Comparison of ENCODE assay signal across 8 cellular contexts in the genomic region with DNA sequence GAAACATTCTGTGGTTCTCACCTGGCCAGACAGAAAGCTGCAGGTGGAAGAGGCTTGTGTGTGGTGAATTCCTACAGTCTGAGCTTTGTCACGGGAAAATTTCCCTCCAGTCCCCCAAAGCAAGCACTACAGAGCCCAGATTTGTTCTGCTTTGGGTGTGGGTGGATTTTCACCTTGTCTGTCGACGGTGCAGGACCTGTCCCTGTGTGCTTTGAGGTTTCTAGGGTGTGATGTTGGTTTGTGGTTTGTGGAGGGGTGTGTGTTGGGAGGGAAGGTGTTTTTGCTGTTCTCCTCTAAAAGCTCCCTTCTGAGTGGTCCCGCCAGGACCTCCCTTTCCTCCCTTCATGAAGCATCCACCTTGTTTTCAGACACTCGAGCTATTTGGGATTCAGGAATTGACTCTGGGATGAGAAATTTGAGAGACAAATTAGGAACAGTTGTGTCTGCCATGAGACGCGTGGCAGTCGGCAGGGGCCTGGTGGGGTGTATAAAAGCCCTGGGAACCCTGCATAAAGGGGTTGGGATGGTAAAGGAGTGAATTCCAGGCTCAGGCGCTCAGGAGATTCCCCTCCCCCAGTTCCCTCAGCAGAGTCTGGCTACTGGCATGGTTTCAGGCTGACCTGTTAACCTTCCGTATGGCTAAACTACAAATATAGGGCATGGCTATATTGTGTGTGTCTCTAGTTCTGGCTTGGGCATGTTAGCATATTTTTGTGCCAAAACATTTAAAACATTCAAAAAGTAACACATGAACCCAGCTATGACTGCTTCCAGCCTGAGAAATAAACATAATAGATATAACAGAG.
DNase-seq lines count a peak whose midpoint lies in the region; ATAC-seq and TF ChIP-seq lines count a peak whose summit lies in the region.

No MANE protein-coding gene starts in this region.

- no peaks in the 10 kb centered on the region for H3K27me3 ChIP-seq in Caco-2 (replicated peaks; ENCODE audit: control insufficient read depth, insufficient read depth, low read length)
- H3K27me3 ChIP-seq in HUES48 (ENCODE audit: control insufficient read depth, insufficient read depth, low read length) = no peaks in the 10 kb centered on the region
- no peaks in the 10 kb centered on the region for H3K27me3 ChIP-seq in muscle layer of duodenum (ENCODE audit: low read depth, low read length)

- POLR2A ChIA-PET in Caco-2 (lab: Charles Lee) = no interaction called here
- POLR2A ChIA-PET in activated naive CD8-positive, alpha-beta T cell treated with anti-CD3 and anti-CD28 coated beads, Interleukin-2, amount 10 ng/mL, durations not matched to agents 7 days and 5 days (lab: Charles Lee) = interaction anchor here (0.9 to 2.7 kb wide), 5 partner anchors 10 to 137 kb away, joined by 3 to 10 read pairs (median 5); no protein-coding TSS in a partner anchor

- H3K9me3 ChIP-seq in Caco-2 (no peaks in the 10 kb centered on the region), HUES48 (ENCODE audit: control insufficient read depth, insufficient read depth, low read length) (no peaks in the 10 kb centered on the region), muscle layer of duodenum (ENCODE audit: control insufficient read depth in 1 of 2, low read length in 2 of 2) (no peaks in the 10 kb centered on the region)

- H3K4me1 ChIP-seq in Caco-2 = peaks cover 19% of the 10 kb centered on the region
- H3K4me1 ChIP-seq in HUES48 (ENCODE audit: control insufficient read depth, insufficient read depth, low read length) = peaks cover 18% of the 10 kb centered on the region
- H3K4me1 ChIP-seq in muscle layer of duodenum (ENCODE audit: control insufficient read depth in 1 of 2, insufficient read depth in 2 of 2, low read length in 2 of 2) = peaks cover 22 to 23% of the 10 kb centered on the region in 2 donors

- no peak overlapping the region for H3K4me3 Mint-ChIP-seq in Caco-2 (ENCODE audit: unreplicated experiment)
- peak overlapping the region; percentile 79 for H3K4me3 Mint-ChIP-seq in activated naive CD8-positive, alpha-beta T cell treated with anti-CD3 and anti-CD28 coated beads, Interleukin-2, amount 10 ng/mL, durations not matched to agents 7 days and 5 days

- peak overlapping the region; percentile 35 for H3K27ac Mint-ChIP-seq in Caco-2 (ENCODE audit: unreplicated experiment)
- peak overlapping the region; percentile 78 for H3K27ac Mint-ChIP-seq in activated naive CD8-positive, alpha-beta T cell treated with anti-CD3 and anti-CD28 coated beads, Interleukin-2, amount 10 ng/mL, durations not matched to agents 7 days and 5 days

- BruUV-seq in Caco-2 (replicated peaks; lab: Mats Ljungman, UMichigan) = no TSS peak

- no peak overlapping the region for H3K4me3 ChIP-seq in Caco-2 (ENCODE audit: low read depth, low read length)
- H3K4me3 ChIP-seq in HUES48 (ENCODE audit: low read depth, low read length) = no peak overlapping the region
- peak overlapping the region; percentile 6 to 28 for H3K4me3 ChIP-seq in muscle layer of duodenum (ENCODE audit: low read depth in 1 of 2, low read length in 2 of 2)

- H3K27ac ChIP-seq in HUES48 (ENCODE audit: low read depth, low read length) (no peak overlapping the region), muscle layer of duodenum (ENCODE audit: low read length) (peak overlapping the region; percentile 60)

- ATAC-seq in activated naive CD8-positive, alpha-beta T cell treated with anti-CD3 and anti-CD28 coated beads, Interleukin-2, amount 10 ng/mL, durations not matched to agents 7 days and 5 days (ENCODE audit: low read depth) = peak; percentile 15

- H3K27me3 Mint-ChIP-seq in Caco-2 (ENCODE audit: insufficient read depth, unreplicated experiment) = no peaks in the 10 kb centered on the region
- H3K27me3 Mint-ChIP-seq in activated naive CD8-positive, alpha-beta T cell treated with anti-CD3 and anti-CD28 coated beads, Interleukin-2, amount 10 ng/mL, durations not matched to agents 7 days and 5 days = no peaks in the 10 kb centered on the region

- peaks cover 28% of the 10 kb centered on the region for H3K4me1 Mint-ChIP-seq in Caco-2 (ENCODE audit: low read depth, unreplicated experiment)
- H3K4me1 Mint-ChIP-seq in activated naive CD8-positive, alpha-beta T cell treated with anti-CD3 and anti-CD28 coated beads, Interleukin-2, amount 10 ng/mL, durations not matched to agents 7 days and 5 days = peaks cover 72% of the 10 kb centered on the region

- H3K36me3 ChIP-seq in Caco-2 (ENCODE audit: control insufficient read depth, insufficient read depth, low read length) = no peaks in the 10 kb centered on the region
- H3K36me3 ChIP-seq in HUES48 (ENCODE audit: control insufficient read depth, insufficient read depth, low read length) = no peaks in the 10 kb centered on the region
- H3K36me3 ChIP-seq in muscle layer of duodenum (ENCODE audit: control insufficient read depth in 1 of 2, insufficient read depth in 2 of 2, low read length in 2 of 2) = no peaks in the 10 kb centered on the region

- 0 out of 2 replicates have a peak overlapping the region, but pooled peaks have one; percentile 7 for H3K9ac ChIP-seq in HUES48 (ENCODE audit: low read depth, low read length)

- peaks cover 69% of the 10 kb centered on the region for H3K36me3 Mint-ChIP-seq in Caco-2 (ENCODE audit: insufficient read depth, unreplicated experiment)
- H3K36me3 Mint-ChIP-seq in activated naive CD8-positive, alpha-beta T cell treated with anti-CD3 and anti-CD28 coated beads, Interleukin-2, amount 10 ng/mL, durations not matched to agents 7 days and 5 days = peaks cover 31% of the 10 kb centered on the region

- no peaks in the 10 kb centered on the region for H3K9me3 Mint-ChIP-seq in Caco-2 (ENCODE audit: unreplicated experiment)
- no peaks in the 10 kb centered on the region for H3K9me3 Mint-ChIP-seq in activated naive CD8-positive, alpha-beta T cell treated with anti-CD3 and anti-CD28 coated beads, Interleukin-2, amount 10 ng/mL, durations not matched to agents 7 days and 5 days

- TF ChIP-seq CTCF in Caco-2 (IDR thresholded peaks at IDR 0.05; ENCODE audit: insufficient read depth in 1 of 2, low read depth in 1 of 2, low read length in 1 of 2, severe bottlenecking in 1 of 2, unreplicated experiment in 1 of 2) = no peak

- intact Hi-C loops in Caco-2 (cut with micrococcal nuclease; ENCODE audit: unreplicated experiment) = no loop called here

- DNase-seq in Caco-2 = no peak
- no peak for DNase-seq in activated naive CD8-positive, alpha-beta T cell treated with anti-CD3 and anti-CD28 coated beads, Interleukin-2, amount 10 ng/mL, durations not matched to agents 7 days and 5 days
- DNase-seq in NCI-H146 treated with DMSO at 0.1 percent for 48 hours (lab: John Stamatoyannopoulos, UW; ENCODE audit: unreplicated experiment) = no peak
- no peak for DNase-seq in midbrain (lab: John Stamatoyannopoulos, UW)
- no peak for DNase-seq in HuH-7.5 (ENCODE audit: low spot score)
- no peak for DNase-seq in T1000 (lab: John Stamatoyannopoulos, UW)

- CTCF ChIA-PET in Caco-2 (lab: Charles Lee) = interaction anchor here (0.6 kb wide), 1 partner anchor 83 kb away, joined by 3 read pairs; no protein-coding TSS in a partner anchor

Comparison
In these comparisons a context has a peak if more than half of its experiments do, and no peak if none do; other contexts are left out.
1. H3K4me3 ChIP-seq: peak in muscle layer of duodenum (2 of 2); none in Caco-2 (single experiment) and HUES48 (single experiment).